19 cellular contexts compared by ENCODE assay signal in the genomic region with DNA sequence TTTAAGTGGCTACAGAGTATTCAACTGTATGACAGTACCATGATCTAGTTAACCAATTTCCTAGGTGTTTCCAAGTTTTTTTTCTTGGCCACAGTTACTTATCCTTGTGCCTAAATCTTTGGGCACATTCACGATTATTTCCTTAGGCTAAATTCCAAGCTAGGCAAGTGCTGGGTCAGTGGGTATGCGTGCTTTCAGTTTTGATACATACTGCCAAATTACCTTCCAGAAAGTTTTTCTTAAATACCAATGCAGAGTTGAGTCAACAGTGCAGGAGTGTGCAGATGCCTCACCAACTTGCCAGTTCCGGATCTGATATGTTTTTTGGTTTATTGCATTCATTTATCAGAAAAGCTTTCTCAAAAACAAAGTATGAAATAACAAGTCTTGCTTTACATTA.
DNase-seq lines count a peak whose midpoint lies in the region; ATAC-seq, FAIRE-seq and TF ChIP-seq lines count a peak whose summit lies in the region.
"Had no signal": no experiment of that assay in that cellular context is flagged by ENCODE, and none has a peak within 500 bp of the region (broad histone marks: within the 10 kb centered on the region; RNA-seq: fewer than 3 reads in every experiment).

No MANE protein-coding gene starts in this region.

- TF ChIP-seq CTCF in astrocyte (IDR thresholded peaks at IDR 0.05; ENCODE audit: insufficient read depth, low read depth, low read length): no peak
- TF ChIP-seq CTCF in epithelial cell of esophagus (IDR thresholded peaks at IDR 0.05; ENCODE audit: insufficient read depth, low read depth, low read length, missing control alignments): no peak
- TF ChIP-seq CTCF in osteoblast (IDR thresholded peaks at IDR 0.05; ENCODE audit: extremely low read depth, low read depth, low read length): no peak

- H3K4me1 Mint-ChIP-seq in astrocyte (ENCODE audit: low read depth, unreplicated experiment): peaks cover 3% of the 10 kb centered on the region

- WGBS in small intestine, 3 donors: 83 to 86% (median 86%) methylated on average over 3 of the region's 3 CpGs

- H3K4me3 ChIP-seq in astrocyte (ENCODE audit: insufficient read depth, low read depth, low read length) (no peak overlapping the region), epithelial cell of esophagus (ENCODE audit: low read length) (no peak overlapping the region), osteoblast (ENCODE audit: insufficient read depth, low read length) (no peak overlapping the region), SJCRH30 (no peak overlapping the region), small intestine (ENCODE audit: low read depth in 1 of 2, low read length in 2 of 2) (no peak overlapping the region)
- H3K4me3 ChIP-seq: BLaER1 treated with 17β-estradiol and CSF1 and Interleukin-3, amounts not matched to agents 10 nM and 100 nM had no signal

- H3K27ac Mint-ChIP-seq in astrocyte (ENCODE audit: unreplicated experiment): no peak overlapping the region

- H2AFZ ChIP-seq in astrocyte (ENCODE audit: low read depth, low read length) (no peak overlapping the region), osteoblast (ENCODE audit: low read length) (no peak overlapping the region)

- FAIRE-seq in astrocyte (lab: Jason Lieb, UNC) (no peak), small intestine (lab: Jason Lieb, UNC) (no peak)

- H3K79me2 ChIP-seq in astrocyte (ENCODE audit: insufficient read depth, low read length) (no peaks in the 10 kb centered on the region), osteoblast (ENCODE audit: insufficient read depth, low read length) (no peaks in the 10 kb centered on the region)

- H3K9me3 ChIP-seq in astrocyte (ENCODE audit: insufficient read depth, low read depth, low read length) (peaks cover 2% of the 10 kb centered on the region), osteoblast (ENCODE audit: low read depth, low read length) (no peaks in the 10 kb centered on the region), SJCRH30 (replicated peaks) (0 out of 2 replicates have a peak, but pooled peaks cover 2% of the 10 kb centered on the region), small intestine (ENCODE audit: control insufficient read depth, low read depth) (no peaks in the 10 kb centered on the region)

- H3K27ac ChIP-seq in astrocyte (ENCODE audit: low read depth, low read length): no peak overlapping the region
- peak overlapping the region; percentile 22 for H3K27ac ChIP-seq in osteoblast (ENCODE audit: low read depth, low read length)
- H3K27ac ChIP-seq in SJCRH30: no peak overlapping the region
- no peak overlapping the region for H3K27ac ChIP-seq in small intestine (ENCODE audit: low read depth in 1 of 2, low read length in 1 of 2)
- H3K27ac ChIP-seq: BLaER1 treated with 17β-estradiol and CSF1 and Interleukin-3, amounts not matched to agents 10 nM and 100 nM; KMS-11 had no signal

- H3K4me3 Mint-ChIP-seq in astrocyte (ENCODE audit: unreplicated experiment): no peak overlapping the region

- no peaks in the 10 kb centered on the region for H4K20me1 ChIP-seq in astrocyte (ENCODE audit: insufficient read depth, low read length)
- H4K20me1 ChIP-seq in osteoblast (ENCODE audit: insufficient read depth, low read length): no peaks in the 10 kb centered on the region

- H3K4me2 ChIP-seq in astrocyte (ENCODE audit: low read length) (no peak overlapping the region), osteoblast (ENCODE audit: insufficient read depth, low read length) (peak overlapping the region; percentile 0)
- H3K4me2 ChIP-seq: BLaER1 treated with 17β-estradiol and CSF1 and Interleukin-3, amounts not matched to agents 10 nM and 100 nM; KMS-11 had no signal

- H3K36me3 ChIP-seq in astrocyte (ENCODE audit: insufficient read depth, low read length) (peaks cover 17% of the 10 kb centered on the region), osteoblast (ENCODE audit: insufficient read depth, low read length) (peaks cover 33% of the 10 kb centered on the region), SJCRH30 (no peaks in the 10 kb centered on the region), small intestine (ENCODE audit: control insufficient read depth in 2 of 2, insufficient read depth in 2 of 2, low read length in 2 of 2) (peaks cover 6 to 25% of the 10 kb centered on the region in 2 donors)

- H3K9ac ChIP-seq in astrocyte (ENCODE audit: low read length): no peak overlapping the region
- H3K9ac ChIP-seq: BLaER1 treated with 17β-estradiol and CSF1 and Interleukin-3, amounts not matched to agents 10 nM and 100 nM; KMS-11 had no signal

- H3K27me3 Mint-ChIP-seq in astrocyte (ENCODE audit: low read depth, unreplicated experiment): no peaks in the 10 kb centered on the region

- H3K4me1 ChIP-seq in astrocyte (ENCODE audit: insufficient read depth, low read length): peaks cover 4% of the 10 kb centered on the region
- peaks cover 14% of the 10 kb centered on the region for H3K4me1 ChIP-seq in osteoblast (ENCODE audit: insufficient read depth, low read length)
- H3K4me1 ChIP-seq in SJCRH30: no peaks in the 10 kb centered on the region
- no peaks in the 10 kb centered on the region for H3K4me1 ChIP-seq in small intestine (ENCODE audit: control insufficient read depth in 2 of 2, insufficient read depth in 1 of 2, low read depth in 1 of 2, low read length in 1 of 2)
- H3K4me1 ChIP-seq: BLaER1 treated with 17β-estradiol and CSF1 and Interleukin-3, amounts not matched to agents 10 nM and 100 nM had no signal

- no peaks in the 10 kb centered on the region for H3K27me3 ChIP-seq in astrocyte (ENCODE audit: insufficient read depth, low read length)
- no peaks in the 10 kb centered on the region for H3K27me3 ChIP-seq in osteoblast (ENCODE audit: insufficient read depth, low read length)
- H3K27me3 ChIP-seq in SJCRH30: peaks cover 3% of the 10 kb centered on the region; the same call in 1 of the 2 replicates
- no peaks in the 10 kb centered on the region for H3K27me3 ChIP-seq in small intestine (ENCODE audit: control insufficient read depth in 2 of 2, insufficient read depth in 2 of 2, low read length in 2 of 2)
- H3K27me3 ChIP-seq: BLaER1 treated with 17β-estradiol and CSF1 and Interleukin-3, amounts not matched to agents 10 nM and 100 nM had no signal

- ATAC-seq in HG02588 (IDR thresholded peaks at IDR 0.05; ENCODE audit: unreplicated experiment): no peak

- peak; percentile 23 for DNase-seq in NCI-H460 (ENCODE audit: extremely low read depth, low read depth)
- peak; percentile 59 for DNase-seq in astrocyte (ENCODE audit: low read depth)
- peak; percentile 49 for DNase-seq in epithelial cell of esophagus (ENCODE audit: low read depth)
- no peak for DNase-seq in osteoblast (ENCODE audit: insufficient read length, low spot score, missing footprints)
- no peak for DNase-seq in GF-D8 (lab: John Stamatoyannopoulos, UW)
- no peak for DNase-seq in SJCRH30
- no peak for DNase-seq in small intestine
- DNase-seq: DMS79 treated with DMSO at 0.1 percent for 48 hours, H7, NCI-H1048, NCI-H146, NCI-H2029 treated with DMSO at 0.1 percent for 48 hours, NCI-H2171, NCI-H446, OCI-M1, RPMI8226 had no signal

- H3K36me3 Mint-ChIP-seq in astrocyte (ENCODE audit: low read depth, unreplicated experiment): peaks cover 32% of the 10 kb centered on the region

- H3K9me3 Mint-ChIP-seq in astrocyte (ENCODE audit: unreplicated experiment): peaks cover 9% of the 10 kb centered on the region

Comparison
In these comparisons a context has a peak if more than half of its experiments do, and no peak if none do; other contexts are left out.
1. DNase-seq: peak in NCI-H460 (single experiment), astrocyte (single experiment) and epithelial cell of esophagus (single experiment); none in osteoblast (single experiment), GF-D8 (single experiment), SJCRH30 (0 of 2) and small intestine (single experiment).